In the genomic region with DNA sequence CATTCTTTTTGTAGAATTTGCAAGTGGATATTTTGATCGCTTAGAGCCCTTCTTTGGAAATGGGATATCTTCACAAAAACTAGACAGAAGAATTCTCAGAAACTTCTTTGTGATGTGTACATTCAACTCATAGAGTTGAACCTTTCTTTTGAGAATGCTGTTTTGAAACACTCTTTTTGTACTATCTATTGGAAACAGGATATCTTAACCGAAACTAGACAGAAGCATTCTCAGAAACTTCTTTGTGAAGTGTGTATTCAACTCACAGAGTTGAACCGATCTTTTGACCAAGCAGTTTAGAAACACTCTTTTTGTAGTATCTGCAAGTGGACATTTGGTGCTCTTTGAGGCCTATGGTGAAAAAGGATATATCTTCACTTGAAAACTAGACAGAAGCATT, we compare ENCODE assay signal across 6 cellular contexts.
DNase-seq lines count a peak whose midpoint lies in the region; ATAC-seq and TF ChIP-seq lines count a peak whose summit lies in the region.
"Not testable (repeated sequence)": the region's sequence is repeated elsewhere in the genome, so short reads cannot be mapped to it uniquely, and the experiment has no call there.

No MANE protein-coding gene starts in this region.

- not testable (repeated sequence) for ATAC-seq in CD8-positive, alpha-beta T cell; activated CD8-positive, alpha-beta memory T cell treated with anti-CD3 and anti-CD28 coated beads, Interleukin-2, amount 10 ng/mL, durations not matched to agents 7 days and 5 days; activated naive CD8-positive, alpha-beta T cell treated with anti-CD3 and anti-CD28 coated beads, Interleukin-2, amount 50 U/mL, for 24 hours
- ATAC-seq in T-cell (replicated peaks in 1 of 4) = peak in 2 of 4 experiments; percentile 53 to 67

- H3K9me3 ChIP-seq in CD8-positive, alpha-beta T cell (ENCODE audit: low read length) = not testable (repeated sequence)

- peak overlapping the region; percentile 80 for H3K27ac Mint-ChIP-seq in CD8-positive, alpha-beta T cell
- peak overlapping the region; percentile 92 to 94 for H3K27ac Mint-ChIP-seq in T-cell
- peak overlapping the region; percentile 73 for H3K27ac Mint-ChIP-seq in activated CD4-positive, alpha-beta T cell treated with anti-CD3 and anti-CD28 coated beads, Interleukin-2, amount 10 ng/mL, durations not matched to agents 7 days and 5 days
- peak overlapping the region; percentile 71 for H3K27ac Mint-ChIP-seq in activated CD8-positive, alpha-beta memory T cell treated with anti-CD3 and anti-CD28 coated beads, Interleukin-2, amount 10 ng/mL, durations not matched to agents 7 days and 5 days
- H3K27ac Mint-ChIP-seq in activated naive CD4-positive, alpha-beta T cell treated with anti-CD3 and anti-CD28 coated beads, Interleukin-2, amount 10 ng/mL, durations not matched to agents 7 days and 5 days = peak overlapping the region; percentile 95
- peak overlapping the region; percentile 46 for H3K27ac Mint-ChIP-seq in activated naive CD8-positive, alpha-beta T cell treated with anti-CD3 and anti-CD28 coated beads, Interleukin-2, amount 50 U/mL, for 24 hours

- H3K4me3 ChIP-seq in CD8-positive, alpha-beta T cell (ENCODE audit: low read depth, low read length) = not testable (repeated sequence)

- not testable (repeated sequence) for H3K27ac ChIP-seq in CD8-positive, alpha-beta T cell (ENCODE audit: low read depth, low read length)

- POLR2A ChIA-PET in CD8-positive, alpha-beta T cell (lab: Charles Lee); T-cell (lab: Charles Lee); activated CD4-positive, alpha-beta T cell treated with anti-CD3 and anti-CD28 coated beads, Interleukin-2, amount 10 ng/mL, durations not matched to agents 7 days and 5 days (lab: Charles Lee): not testable (repeated sequence)

- H3K36me3 Mint-ChIP-seq in CD8-positive, alpha-beta T cell = not testable (repeated sequence)
- peaks cover 16% of the 10 kb centered on the region for H3K36me3 Mint-ChIP-seq in T-cell
- peaks cover 71% of the 10 kb centered on the region for H3K36me3 Mint-ChIP-seq in activated CD4-positive, alpha-beta T cell treated with anti-CD3 and anti-CD28 coated beads, Interleukin-2, amount 10 ng/mL, durations not matched to agents 7 days and 5 days (ENCODE audit: low read depth)
- H3K36me3 Mint-ChIP-seq in activated CD8-positive, alpha-beta memory T cell treated with anti-CD3 and anti-CD28 coated beads, Interleukin-2, amount 10 ng/mL, durations not matched to agents 7 days and 5 days = peaks cover 62% of the 10 kb centered on the region
- peaks cover 78% of the 10 kb centered on the region for H3K36me3 Mint-ChIP-seq in activated naive CD4-positive, alpha-beta T cell treated with anti-CD3 and anti-CD28 coated beads, Interleukin-2, amount 10 ng/mL, durations not matched to agents 7 days and 5 days
- peaks cover 46% of the 10 kb centered on the region for H3K36me3 Mint-ChIP-seq in activated naive CD8-positive, alpha-beta T cell treated with anti-CD3 and anti-CD28 coated beads, Interleukin-2, amount 50 U/mL, for 24 hours (ENCODE audit: low read depth)

- CTCF ChIA-PET in CD8-positive, alpha-beta T cell (lab: Charles Lee); T-cell (lab: Charles Lee); activated CD4-positive, alpha-beta T cell treated with anti-CD3 and anti-CD28 coated beads, Interleukin-2, amount 10 ng/mL, durations not matched to agents 7 days and 5 days (lab: Charles Lee); activated CD8-positive, alpha-beta memory T cell treated with anti-CD3 and anti-CD28 coated beads, Interleukin-2, amount 10 ng/mL, durations not matched to agents 7 days and 5 days (lab: Charles Lee); activated naive CD4-positive, alpha-beta T cell treated with anti-CD3 and anti-CD28 coated beads, Interleukin-2, amount 10 ng/mL, durations not matched to agents 7 days and 5 days (lab: Charles Lee): not testable (repeated sequence)

- peak overlapping the region; percentile 49 for H3K4me3 Mint-ChIP-seq in CD8-positive, alpha-beta T cell
- H3K4me3 Mint-ChIP-seq in T-cell = peak overlapping the region in 2 of 3 donors; percentile 53 to 65
- H3K4me3 Mint-ChIP-seq in activated CD4-positive, alpha-beta T cell treated with anti-CD3 and anti-CD28 coated beads, Interleukin-2, amount 10 ng/mL, durations not matched to agents 7 days and 5 days; activated CD8-positive, alpha-beta memory T cell treated with anti-CD3 and anti-CD28 coated beads, Interleukin-2, amount 10 ng/mL, durations not matched to agents 7 days and 5 days; activated naive CD8-positive, alpha-beta T cell treated with anti-CD3 and anti-CD28 coated beads, Interleukin-2, amount 50 U/mL, for 24 hours: not testable (repeated sequence)
- H3K4me3 Mint-ChIP-seq in activated naive CD4-positive, alpha-beta T cell treated with anti-CD3 and anti-CD28 coated beads, Interleukin-2, amount 10 ng/mL, durations not matched to agents 7 days and 5 days = peak overlapping the region; percentile 37

- peaks cover 50% of the 10 kb centered on the region for H3K4me1 ChIP-seq in CD8-positive, alpha-beta T cell (ENCODE audit: insufficient read depth, low read length)

- intact Hi-C loops in CD8-positive, alpha-beta T cell (cut with DNase I, micrococcal nuclease) = not testable (repeated sequence)

- not testable (repeated sequence) for DNase-seq in CD8-positive, alpha-beta T cell; T-cell; activated CD4-positive, alpha-beta T cell treated with anti-CD3 and anti-CD28 coated beads, Interleukin-2, amount 10 ng/mL, durations not matched to agents 7 days and 5 days; activated CD8-positive, alpha-beta memory T cell treated with anti-CD3 and anti-CD28 coated beads, Interleukin-2, amount 10 ng/mL, durations not matched to agents 7 days and 5 days; activated naive CD4-positive, alpha-beta T cell treated with anti-CD3 and anti-CD28 coated beads, Interleukin-2, amount 10 ng/mL, durations not matched to agents 7 days and 5 days; activated naive CD8-positive, alpha-beta T cell treated with anti-CD3 and anti-CD28 coated beads, Interleukin-2, amount 50 U/mL, for 24 hours

- H3K9me3 Mint-ChIP-seq in CD8-positive, alpha-beta T cell; T-cell; activated CD8-positive, alpha-beta memory T cell treated with anti-CD3 and anti-CD28 coated beads, Interleukin-2, amount 10 ng/mL, durations not matched to agents 7 days and 5 days (ENCODE audit: low read depth); activated naive CD8-positive, alpha-beta T cell treated with anti-CD3 and anti-CD28 coated beads, Interleukin-2, amount 50 U/mL, for 24 hours: not testable (repeated sequence)
- peaks cover 51% of the 10 kb centered on the region for H3K9me3 Mint-ChIP-seq in activated CD4-positive, alpha-beta T cell treated with anti-CD3 and anti-CD28 coated beads, Interleukin-2, amount 10 ng/mL, durations not matched to agents 7 days and 5 days
- H3K9me3 Mint-ChIP-seq in activated naive CD4-positive, alpha-beta T cell treated with anti-CD3 and anti-CD28 coated beads, Interleukin-2, amount 10 ng/mL, durations not matched to agents 7 days and 5 days = peaks cover 61% of the 10 kb centered on the region

- H3K27me3 Mint-ChIP-seq in CD8-positive, alpha-beta T cell (ENCODE audit: low read depth); T-cell; activated CD4-positive, alpha-beta T cell treated with anti-CD3 and anti-CD28 coated beads, Interleukin-2, amount 10 ng/mL, durations not matched to agents 7 days and 5 days; activated CD8-positive, alpha-beta memory T cell treated with anti-CD3 and anti-CD28 coated beads, Interleukin-2, amount 10 ng/mL, durations not matched to agents 7 days and 5 days; activated naive CD4-positive, alpha-beta T cell treated with anti-CD3 and anti-CD28 coated beads, Interleukin-2, amount 10 ng/mL, durations not matched to agents 7 days and 5 days; activated naive CD8-positive, alpha-beta T cell treated with anti-CD3 and anti-CD28 coated beads, Interleukin-2, amount 50 U/mL, for 24 hours: not testable (repeated sequence)

- H3K27me3 ChIP-seq in CD8-positive, alpha-beta T cell (ENCODE audit: insufficient read depth, low read length) = not testable (repeated sequence)

- not testable (repeated sequence) for TF ChIP-seq CTCF in CD8-positive, alpha-beta T cell (IDR thresholded peaks at IDR 0.05)

- peaks cover 72% of the 10 kb centered on the region for H3K4me1 Mint-ChIP-seq in CD8-positive, alpha-beta T cell (ENCODE audit: low read depth)
- peaks cover 47 to 79% (median 70%) of the 10 kb centered on the region in 3 donors for H3K4me1 Mint-ChIP-seq in T-cell
- H3K4me1 Mint-ChIP-seq in activated CD4-positive, alpha-beta T cell treated with anti-CD3 and anti-CD28 coated beads, Interleukin-2, amount 10 ng/mL, durations not matched to agents 7 days and 5 days = peaks cover 55% of the 10 kb centered on the region
- peaks cover 44% of the 10 kb centered on the region for H3K4me1 Mint-ChIP-seq in activated CD8-positive, alpha-beta memory T cell treated with anti-CD3 and anti-CD28 coated beads, Interleukin-2, amount 10 ng/mL, durations not matched to agents 7 days and 5 days
- H3K4me1 Mint-ChIP-seq in activated naive CD4-positive, alpha-beta T cell treated with anti-CD3 and anti-CD28 coated beads, Interleukin-2, amount 10 ng/mL, durations not matched to agents 7 days and 5 days = peaks cover 78% of the 10 kb centered on the region
- peaks cover 68% of the 10 kb centered on the region for H3K4me1 Mint-ChIP-seq in activated naive CD8-positive, alpha-beta T cell treated with anti-CD3 and anti-CD28 coated beads, Interleukin-2, amount 50 U/mL, for 24 hours

- not testable (repeated sequence) for H3K36me3 ChIP-seq in CD8-positive, alpha-beta T cell (ENCODE audit: insufficient read depth, low read length)
